ENCODE assay signal across 8 cellular contexts in genomic region chr1:179955318-179955638, GRCh38. TPM values are rescaled to one million over a fixed set of nuclear protein-coding genes. Genes with fewer than 3 reads are reported as not detected.
DNase-seq lines count a peak whose midpoint lies in the region; ATAC-seq and TF ChIP-seq lines count a peak whose summit lies in the region.

No MANE protein-coding gene starts in this region.

- H3K4ac ChIP-seq in IMR-90 (ENCODE audit: low read depth, low read length) = peak overlapping the region; percentile 77

- in situ Hi-C loops in IMR-90 (cut with MboI; ENCODE audit: low sequenced_read_pairs) = no loop called here

- TF ChIP-seq RAD21 in IMR-90 (IDR thresholded peaks at IDR 0.05; ENCODE audit: low read length) = no peak

- H3K18ac ChIP-seq in IMR-90 (ENCODE audit: low read depth, low read length) = no peak overlapping the region

- CTCF ChIA-PET in IMR-90 (lab: Yijun Ruan, JAX) = no interaction called here

- H2AK5ac ChIP-seq in IMR-90 (ENCODE audit: low read depth, low read length) = peak overlapping the region; percentile 76; the same call in 1 of the 2 replicates

- no TSS peak for BruUV-seq in IMR-90 (replicated peaks; lab: Mats Ljungman, UMichigan)

- peak overlapping the region; percentile 49 for H3K14ac ChIP-seq in IMR-90 (replicated peaks; ENCODE audit: low read depth, low read length)

- 0 out of 2 replicates have a peak overlapping the region, but pooled peaks have one; percentile 24 for H2BK120ac ChIP-seq in IMR-90 (ENCODE audit: low read depth, low read length)

- H3K27me3 ChIP-seq in IMR-90 (ENCODE audit: control insufficient read depth, insufficient read depth, low read length) = no peaks in the 10 kb centered on the region

- TF ChIP-seq CTCF in IMR-90 (conservative IDR thresholded peaks at IDR 0.05; ENCODE audit: low read depth, low read length) = no peak

- TF ChIP-seq POLR2A in IMR-90 (IDR thresholded peaks at IDR 0.05; ENCODE audit: low read depth, low read length) = no peak

- H3K4me2 ChIP-seq in IMR-90 (ENCODE audit: low read depth, low read length) = peak overlapping the region; percentile 66

- peak overlapping the region; percentile 84 for H3K27ac ChIP-seq in IMR-90 (ENCODE audit: insufficient read depth, low read length)

- H3K9ac ChIP-seq in IMR-90 (ENCODE audit: low read depth, low read length) = peak overlapping the region; percentile 88

- WGBS in IMR-90 (ENCODE audit: extremely low coverage in 2 of 2, insufficient read length in 1 of 2), 2 experiments = 0% methylated on average over 4 of the region's 9 CpGs; no CpG with 5 or more reads in 1 of the 2 experiments

- H3K27me3 Mint-ChIP-seq in activated naive CD8-positive, alpha-beta T cell = no peaks in the 10 kb centered on the region
- H3K27me3 Mint-ChIP-seq in immature natural killer cell (ENCODE audit: low read depth in 3 of 3) = peaks cover 2 to 8% (median 3%) of the 10 kb centered on the region in 3 donors
- no peaks in the 10 kb centered on the region for H3K27me3 Mint-ChIP-seq in stimulated activated naive B cell treated with anti-CD40 and anti-IgM and Interleukin-4, amounts not matched to agents 10 μg/mL and 1 μg/mL and 100 μg/mL, for 72 hours

- no peak overlapping the region for H2BK15ac ChIP-seq in IMR-90 (ENCODE audit: low read depth, low read length)

- no peaks in the 10 kb centered on the region for H3K36me3 Mint-ChIP-seq in activated naive CD8-positive, alpha-beta T cell
- no peaks in the 10 kb centered on the region for H3K36me3 Mint-ChIP-seq in immature natural killer cell
- H3K36me3 Mint-ChIP-seq in stimulated activated naive B cell treated with anti-CD40 and anti-IgM and Interleukin-4, amounts not matched to agents 10 μg/mL and 1 μg/mL and 100 μg/mL, for 72 hours = no peaks in the 10 kb centered on the region

- no peaks in the 10 kb centered on the region for H3K9me3 ChIP-seq in IMR-90 (ENCODE audit: control insufficient read depth, insufficient read depth, low read length)

- H4K91ac ChIP-seq in IMR-90 (ENCODE audit: insufficient read depth, low read depth, low read length) = peak overlapping the region; percentile 11; the same call in 1 of the 2 replicates

- peak overlapping the region; percentile 92 for H3K4me3 Mint-ChIP-seq in activated naive CD8-positive, alpha-beta T cell
- H3K4me3 Mint-ChIP-seq in immature natural killer cell = peak overlapping the region; percentile 87 to 94 (median 91)
- peak overlapping the region; percentile 82 to 87 for H3K4me3 Mint-ChIP-seq in stimulated activated naive B cell treated with anti-CD40 and anti-IgM and Interleukin-4, amounts not matched to agents 10 μg/mL and 1 μg/mL and 100 μg/mL, for 72 hours

- peak overlapping the region; percentile 82 for H2BK5ac ChIP-seq in IMR-90 (ENCODE audit: low read depth, low read length, poor library complexity, severe bottlenecking)

- peaks cover 8% of the 10 kb centered on the region; the same call in 1 of the 2 replicates for H4K20me1 ChIP-seq in IMR-90 (ENCODE audit: insufficient read depth, low read length)

- peak overlapping the region; percentile 84 for H3K27ac Mint-ChIP-seq in activated naive CD8-positive, alpha-beta T cell
- peak overlapping the region; percentile 85 to 95 (median 92) for H3K27ac Mint-ChIP-seq in immature natural killer cell
- peak overlapping the region; percentile 92 for H3K27ac Mint-ChIP-seq in stimulated activated naive B cell treated with anti-CD40 and anti-IgM and Interleukin-4, amounts not matched to agents 10 μg/mL and 1 μg/mL and 100 μg/mL, for 72 hours

- H2AK9ac ChIP-seq in IMR-90 (replicated peaks; ENCODE audit: low read depth, low read length, poor library complexity) = peak overlapping the region; percentile 60

- H3K56ac ChIP-seq in IMR-90 (ENCODE audit: extremely low read depth, insufficient read depth, low read length) = peak overlapping the region; percentile 49; the same call in 1 of the 2 replicates

- intact Hi-C loops in IMR-90 (cut with micrococcal nuclease) = no loop called here

- peak overlapping the region in 1 of 2 experiments; percentile 76; a peak in 1 of 4 replicates for H4K8ac ChIP-seq in IMR-90 (ENCODE audit: low read depth in 2 of 2, low read length in 2 of 2)

- H3K4me1 ChIP-seq in IMR-90 (ENCODE audit: control insufficient read depth, insufficient read depth, low read length) = peaks cover 2% of the 10 kb centered on the region; the same call in 1 of the 2 replicates

- ATAC-seq in IMR-90 (ENCODE audit: low read depth) = no peak; the same call in 1 of the 2 replicates
- ATAC-seq in stimulated activated naive B cell treated with anti-CD40 and anti-IgM and Interleukin-4, amounts not matched to agents 10 μg/mL and 1 μg/mL and 100 μg/mL, for 72 hours (replicated peaks) = peak in 1 of 2 donors; percentile 0
- no peak for ATAC-seq in GM18858 (IDR thresholded peaks at IDR 0.05; ENCODE audit: unreplicated experiment)

- dilution Hi-C loops in IMR-90 (cut with HindIII; ENCODE audit: low sequenced_read_pairs, unreplicated experiment) = no loop called here

- H3K4me1 Mint-ChIP-seq in activated naive CD8-positive, alpha-beta T cell (ENCODE audit: low read depth) = peaks cover 64% of the 10 kb centered on the region
- H3K4me1 Mint-ChIP-seq in immature natural killer cell = peaks cover 53 to 63% of the 10 kb centered on the region in 2 donors
- H3K4me1 Mint-ChIP-seq in stimulated activated naive B cell treated with anti-CD40 and anti-IgM and Interleukin-4, amounts not matched to agents 10 μg/mL and 1 μg/mL and 100 μg/mL, for 72 hours = peaks cover 37 to 61% of the 10 kb centered on the region in 2 donors

- H3K79me1 ChIP-seq in IMR-90 (ENCODE audit: low read depth in 1 of 2, low read length in 2 of 2) = peaks cover 6 to 21% of the 10 kb centered on the region in 2 experiments; a peak in 3 of 4 replicates

- POLR2A ChIA-PET in IMR-90 (lab: Charles Lee; ENCODE audit: unreplicated experiment) = no interaction called here

- 0 out of 2 replicates have a peak, but pooled peaks cover 4% of the 10 kb centered on the region for H3K9me1 ChIP-seq in IMR-90 (ENCODE audit: insufficient read depth, low read length)

- H2AFZ ChIP-seq in IMR-90 (replicated peaks; ENCODE audit: low read length, poor library complexity) = peak overlapping the region; percentile 99

- peak overlapping the region; percentile 76 for H3K4me3 ChIP-seq in IMR-90 (ENCODE audit: insufficient read depth, low read depth, low read length)

- H3K9me3 Mint-ChIP-seq in activated naive CD8-positive, alpha-beta T cell (ENCODE audit: low read depth) = no peaks in the 10 kb centered on the region
- H3K9me3 Mint-ChIP-seq in immature natural killer cell = no peaks in the 10 kb centered on the region
- H3K9me3 Mint-ChIP-seq in stimulated activated naive B cell treated with anti-CD40 and anti-IgM and Interleukin-4, amounts not matched to agents 10 μg/mL and 1 μg/mL and 100 μg/mL, for 72 hours = no peaks in the 10 kb centered on the region

- no peak overlapping the region for H2BK20ac ChIP-seq in IMR-90 (ENCODE audit: low read depth, low read length)

- DNase-seq in NCI-H345 treated with DMSO at 0.1 percent for 48 hours (lab: John Stamatoyannopoulos, UW; ENCODE audit: unreplicated experiment) = peak; percentile 37
- no peak for DNase-seq in NCI-H345 (lab: John Stamatoyannopoulos, UW)
- DNase-seq in IMR-90 = peak; percentile 5
- no peak for DNase-seq in immature natural killer cell
- no peak for DNase-seq in stimulated activated naive B cell treated with anti-CD40 and anti-IgM and Interleukin-4, amounts not matched to agents 10 μg/mL and 1 μg/mL and 100 μg/mL, for 72 hours
- no peak for DNase-seq in KG1 (lab: John Stamatoyannopoulos, UW)

- H3K36me3 ChIP-seq in IMR-90 (ENCODE audit: control insufficient read depth, insufficient read depth, low read length) = no peaks in the 10 kb centered on the region

- no peak overlapping the region for H4K5ac ChIP-seq in IMR-90 (ENCODE audit: low read depth, low read length)

- peak overlapping the region; percentile 90 for H3K23ac ChIP-seq in IMR-90 (ENCODE audit: low read depth, low read length)

TF ChIP-seq in IMR-90, 13 proteins besides CTCF, POLR2A, EP300 and RAD21:
- TF ChIP-seq, protein P1, sequence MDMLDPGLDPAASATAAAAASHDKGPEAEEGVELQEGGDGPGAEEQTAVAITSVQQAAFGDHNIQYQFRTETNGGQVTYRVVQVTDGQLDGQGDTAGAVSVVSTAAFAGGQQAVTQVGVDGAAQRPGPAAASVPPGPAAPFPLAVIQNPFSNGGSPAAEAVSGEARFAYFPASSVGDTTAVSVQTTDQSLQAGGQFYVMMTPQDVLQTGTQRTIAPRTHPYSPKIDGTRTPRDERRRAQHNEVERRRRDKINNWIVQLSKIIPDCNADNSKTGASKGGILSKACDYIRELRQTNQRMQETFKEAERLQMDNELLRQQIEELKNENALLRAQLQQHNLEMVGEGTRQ (IDR thresholded peaks at IDR 0.05; ENCODE audit: low read depth, low read length) = no peak
- no peak for TF ChIP-seq RFX5 (IDR thresholded peaks at IDR 0.05; ENCODE audit: low read depth, low read length)
- no peak for TF ChIP-seq SMC3 (IDR thresholded peaks at IDR 0.05; ENCODE audit: low read depth, low read length)
- TF ChIP-seq FOS (IDR thresholded peaks at IDR 0.05; ENCODE audit: low read depth, low read length) = no peak
- TF ChIP-seq MXI1 (IDR thresholded peaks at IDR 0.05; ENCODE audit: borderline replicate concordance, low read depth, low read length) = no peak
- TF ChIP-seq, protein P2, sequence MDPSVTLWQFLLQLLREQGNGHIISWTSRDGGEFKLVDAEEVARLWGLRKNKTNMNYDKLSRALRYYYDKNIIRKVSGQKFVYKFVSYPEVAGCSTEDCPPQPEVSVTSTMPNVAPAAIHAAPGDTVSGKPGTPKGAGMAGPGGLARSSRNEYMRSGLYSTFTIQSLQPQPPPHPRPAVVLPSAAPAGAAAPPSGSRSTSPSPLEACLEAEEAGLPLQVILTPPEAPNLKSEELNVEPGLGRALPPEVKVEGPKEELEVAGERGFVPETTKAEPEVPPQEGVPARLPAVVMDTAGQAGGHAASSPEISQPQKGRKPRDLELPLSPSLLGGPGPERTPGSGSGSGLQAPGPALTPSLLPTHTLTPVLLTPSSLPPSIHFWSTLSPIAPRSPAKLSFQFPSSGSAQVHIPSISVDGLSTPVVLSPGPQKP (IDR thresholded peaks at IDR 0.05; ENCODE audit: borderline replicate concordance, low read depth, low read length) = no peak
- no peak for TF ChIP-seq NFE2L2 (IDR thresholded peaks at IDR 0.05; ENCODE audit: low read depth, low read length)
- TF ChIP-seq MAFK (IDR thresholded peaks at IDR 0.05; ENCODE audit: low read depth, low read length) = no peak
- TF ChIP-seq BHLHE40 (IDR thresholded peaks at IDR 0.05; ENCODE audit: low read depth, low read length) = no peak
- TF ChIP-seq CEBPB (IDR thresholded peaks at IDR 0.05; ENCODE audit: low read depth, low read length) = no peak
- no peak for TF ChIP-seq CHD1 (IDR thresholded peaks at IDR 0.05; ENCODE audit: low read depth, low read length)

RNA-seq across cellular contexts. Expression of gene CEP350, which starts 0.7 kb away (rescaled TPM):
- 36.4 and 55.8 TPM in 2 replicates for total RNA-seq in IMR-90 (2012; rRNA removed)
- polyA plus RNA-seq in IMR-90 (2012; rRNA removed) (4.5 and 5.0 TPM in 2 replicates), immature natural killer cell (10 to 100 TPM in 2 of 3 donors, 1 to 10 TPM in 1; 4.3 to 74.5 (median 13.5) TPM)
- 0.68 and 1.4 TPM in 2 replicates for polyA plus RNA-seq in IMR-90 (2012; cell fraction: cytosol; rRNA removed)
- polyA plus RNA-seq in IMR-90 (2012; cell fraction: nucleus; rRNA removed; ENCODE audit: low replicate concordance) = 1.5 and 15.4 TPM in 2 replicates

Comparison
In these comparisons a context has a peak if more than half of its experiments do, and no peak if none do; other contexts are left out.
1. DNase-seq: peak in NCI-H345 treated with DMSO at 0.1 percent for 48 hours (single experiment) and IMR-90 (single experiment); none in NCI-H345 (single experiment), immature natural killer cell (0 of 3), stimulated activated naive B cell treated with anti-CD40 and anti-IgM and Interleukin-4, amounts not matched to agents 10 μg/mL and 1 μg/mL and 100 μg/mL, for 72 hours (single experiment) and KG1 (single experiment).
2. Peak in every context shown above with its lines, with median percentiles within 50 percentile points of each other: H3K27ac Mint-ChIP-seq and H3K4me3 Mint-ChIP-seq.